Comparison of ENCODE assay signal across 18 cellular contexts in the genomic region with DNA sequence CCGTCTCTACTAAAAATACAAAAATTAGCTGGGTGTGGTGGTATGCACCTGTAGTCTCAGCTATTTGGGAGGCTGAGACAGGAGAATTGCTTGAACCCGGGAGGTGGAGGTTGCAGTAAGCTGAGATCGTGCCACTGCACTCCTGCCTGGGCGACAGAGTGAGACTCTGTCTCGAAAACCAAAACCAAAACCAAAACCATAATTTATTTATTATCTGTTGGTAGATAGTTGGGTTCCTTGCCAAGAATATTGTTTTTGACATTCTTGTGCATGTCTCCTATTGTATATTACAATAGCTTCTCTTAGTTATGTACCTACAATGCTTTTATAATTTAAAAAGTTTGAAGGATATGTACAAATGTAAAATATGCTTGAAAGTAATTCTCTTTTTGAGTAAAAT. TPM values are rescaled to one million over a fixed set of nuclear protein-coding genes. Genes with fewer than 3 reads are reported as not detected.
"Had no signal": no experiment of that assay in that cellular context is flagged by ENCODE, and none has a peak within 500 bp of the region (broad histone marks: within the 10 kb centered on the region; RNA-seq: fewer than 3 reads in every experiment).

No MANE protein-coding gene starts in this region.

RNA-seq across cellular contexts. Expression of gene TEX48, which starts 53.1 kb away (rescaled TPM):
- total RNA-seq: activated B cell treated with CpG ODN at 0.5 μM for 24 hours; activated naive CD8-positive, alpha-beta T cell treated with anti-CD3 and anti-CD28 coated beads, Interleukin-2, amount 10 ng/mL, durations not matched to agents 7 days and 5 days; astrocyte; cardiac septum; chondrocyte; endodermal cell; esophagus muscularis mucosa; glomerular endothelial cell; heart right ventricle; left lung; lower lobe of right lung; mesenteric fat pad; mucosa of descending colon; myocyte; ovary; prostate gland; sciatic nerve; uterus had no signal
